8 cellular contexts compared by ENCODE assay signal in the genomic region with DNA sequence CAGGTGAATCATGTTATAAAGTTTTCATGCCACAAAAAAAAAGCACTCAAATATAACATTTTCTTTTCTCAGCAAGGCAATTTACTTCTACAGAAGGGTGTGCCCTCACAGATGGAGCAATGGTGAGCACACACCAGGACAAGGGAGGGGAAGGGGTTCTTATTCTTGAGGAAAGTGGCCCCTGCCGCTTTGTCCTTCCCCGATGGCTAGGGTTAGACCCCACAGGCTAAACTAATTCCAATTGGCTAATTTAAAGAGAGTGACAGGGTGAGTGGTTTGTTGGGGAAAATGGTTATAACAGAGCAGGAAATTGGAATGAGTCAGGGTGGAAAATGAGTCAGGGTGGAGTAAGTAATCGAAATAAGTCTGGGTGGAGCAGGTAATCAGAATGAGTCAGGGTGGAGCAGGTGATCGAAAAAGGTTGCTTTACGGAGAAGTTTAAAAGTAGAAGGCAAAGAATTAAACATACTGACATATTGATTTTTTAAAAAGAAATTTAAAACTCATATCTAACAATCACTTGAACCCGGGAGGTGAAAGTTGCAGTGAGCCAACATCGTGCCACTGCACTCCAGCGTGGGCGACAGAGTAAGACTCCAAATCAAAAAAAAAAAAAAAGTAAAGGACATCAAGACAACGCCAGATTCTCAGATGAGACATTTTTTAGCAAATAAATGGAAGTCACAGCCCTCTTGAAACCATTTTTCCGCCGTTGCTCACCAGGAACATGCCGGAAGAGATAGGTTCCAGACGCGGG.
DNase-seq lines count a peak whose midpoint lies in the region; ATAC-seq and TF ChIP-seq lines count a peak whose summit lies in the region.

No MANE protein-coding gene starts in this region.

- peaks cover 38% of the 10 kb centered on the region for H3K36me3 ChIP-seq in DND-41 (ENCODE audit: insufficient read depth, low read length)
- no peaks in the 10 kb centered on the region for H3K36me3 ChIP-seq in Loucy (ENCODE audit: insufficient read depth, low read length)
- no peaks in the 10 kb centered on the region for H3K36me3 ChIP-seq in iPS DF 6.9 (ENCODE audit: control insufficient read depth, insufficient read depth, low read length)

- H3K9me2 ChIP-seq in Loucy (replicated peaks; ENCODE audit: low read depth, low read length), result no peaks in the 10 kb centered on the region

- ATAC-seq in DND-41 (ENCODE audit: insufficient read depth, low read depth) (no peak), HG03378 (IDR thresholded peaks at IDR 0.05; ENCODE audit: unreplicated experiment) (no peak)

- TF ChIP-seq CTCF in DND-41 (IDR thresholded peaks at IDR 0.05; ENCODE audit: borderline replicate concordance, extremely low read depth, low read length, poor library complexity, severe bottlenecking) (no peak), Loucy (conservative IDR thresholded peaks at IDR 0.05; ENCODE audit: low read length) (no peak)

- peaks cover 63% of the 10 kb centered on the region for H3K79me2 ChIP-seq in DND-41 (ENCODE audit: insufficient read depth, low read length)
- H3K79me2 ChIP-seq in Loucy (ENCODE audit: insufficient read depth, low read length), result peaks cover 9% of the 10 kb centered on the region; the same call in 1 of the 2 replicates

- H3K4me2 ChIP-seq in DND-41 (ENCODE audit: insufficient read depth, low read length), result peak overlapping the region; percentile 76
- peak overlapping the region; percentile 51 for H3K4me2 ChIP-seq in Loucy (ENCODE audit: low read depth, low read length, poor library complexity, severe bottlenecking)

- H3K4me1 ChIP-seq in DND-41 (ENCODE audit: insufficient read depth, low read length), result peaks cover 52% of the 10 kb centered on the region
- H3K4me1 ChIP-seq in Loucy (ENCODE audit: insufficient read depth, low read length, poor library complexity, severe bottlenecking), result no peaks in the 10 kb centered on the region
- no peaks in the 10 kb centered on the region for H3K4me1 ChIP-seq in iPS DF 6.9 (ENCODE audit: control insufficient read depth, insufficient read depth, low read length)

- no peaks in the 10 kb centered on the region for H3K27me3 ChIP-seq in DND-41 (ENCODE audit: insufficient read depth, low read length, poor library complexity)
- no peaks in the 10 kb centered on the region for H3K27me3 ChIP-seq in Loucy (ENCODE audit: insufficient read depth, low read length, poor library complexity, severe bottlenecking)
- H3K27me3 ChIP-seq in iPS DF 6.9 (ENCODE audit: control insufficient read depth, insufficient read depth, low read length), result no peaks in the 10 kb centered on the region

- H4K20me1 ChIP-seq in DND-41 (ENCODE audit: insufficient read depth, low read length) (peaks cover 10% of the 10 kb centered on the region; the same call in 1 of the 2 replicates), Loucy (ENCODE audit: insufficient read depth, low read length, poor library complexity, severe bottlenecking) (no peaks in the 10 kb centered on the region)

- H3F3A ChIP-seq in Loucy (ENCODE audit: low read depth), result no peaks in the 10 kb centered on the region

- H2AFZ ChIP-seq in DND-41 (ENCODE audit: low read depth, low read length) (peak overlapping the region; percentile 87), Loucy (ENCODE audit: low read length) (peak overlapping the region; percentile 85)

- H3K27ac ChIP-seq in DND-41 (ENCODE audit: low read length), result peak overlapping the region; percentile 95
- no peak overlapping the region for H3K27ac ChIP-seq in iPS DF 6.9 (ENCODE audit: low read length)

- DNase-seq in DND-41, result no peak
- DNase-seq in activated effector memory CD4-positive, alpha-beta T cell treated with anti-CD3 and anti-CD28 coated beads, Interleukin-2, amount 50 U/mL, for 16 hours, result peak; percentile 64
- no peak for DNase-seq in iPS DF 6.9 (ENCODE audit: low read depth, low spot score)
- peak; percentile 12 for DNase-seq in stimulated activated CD4-positive, alpha-beta T cell treated with anti-CD3 and anti-CD28 coated beads, Interleukin-12 subunit alpha, Interleukin-12 subunit beta, amount 100 ng/mL, for 4 hours
- no peak for DNase-seq in NCI-H82 (lab: John Stamatoyannopoulos, UW)
- DNase-seq in Ammon's horn (ENCODE audit: low spot score), result no peak

- no CpG with 5 or more reads among the region's 15 CpGs for WGBS in iPS DF 6.9 (ENCODE audit: insufficient coverage, insufficient read length)

- peak overlapping the region; percentile 87 for H3K4me3 ChIP-seq in DND-41 (ENCODE audit: low read depth in 1 of 2, low read length in 2 of 2)
- peak overlapping the region; percentile 84 for H3K4me3 ChIP-seq in Loucy (ENCODE audit: low read length, poor library complexity, severe bottlenecking)
- H3K4me3 ChIP-seq in iPS DF 6.9 (ENCODE audit: low read length), result peak overlapping the region; percentile 64; the same call in 1 of the 2 replicates

- peaks cover 10% of the 10 kb centered on the region for H3K9me3 ChIP-seq in DND-41 (ENCODE audit: insufficient read depth, low read length, severe bottlenecking)
- peaks cover 3% of the 10 kb centered on the region; the same call in 1 of the 2 replicates for H3K9me3 ChIP-seq in Loucy (ENCODE audit: insufficient read depth, low read depth, low read length)
- no peaks in the 10 kb centered on the region; the same call in 1 of the 2 replicates for H3K9me3 ChIP-seq in iPS DF 6.9 (ENCODE audit: control insufficient read depth, insufficient read depth, low read length)

- H3K9ac ChIP-seq in DND-41 (ENCODE audit: low read depth, low read length) (peak overlapping the region; percentile 86), Loucy (ENCODE audit: low read depth, low read length, poor library complexity, severe bottlenecking) (peak overlapping the region; percentile 79)

Comparison
In these comparisons a context has a peak if more than half of its experiments do, and no peak if none do; other contexts are left out.
1. DNase-seq: peak in activated effector memory CD4-positive, alpha-beta T cell treated with anti-CD3 and anti-CD28 coated beads, Interleukin-2, amount 50 U/mL, for 16 hours (single experiment) and stimulated activated CD4-positive, alpha-beta T cell treated with anti-CD3 and anti-CD28 coated beads, Interleukin-12 subunit alpha, Interleukin-12 subunit beta, amount 100 ng/mL, for 4 hours (single experiment); none in DND-41 (single experiment), iPS DF 6.9 (single experiment), NCI-H82 (single experiment) and Ammon's horn (single experiment).
2. Peak in every context shown above with its lines, with median percentiles within 50 percentile points of each other: H3K4me3 ChIP-seq.